ENCODE assay signal across 30 cellular contexts in genomic region chr7:157620616-157621015, GRCh38.
"Had no signal": no experiment of that assay in that cellular context is flagged by ENCODE, and none has a peak within 500 bp of the region (broad histone marks: within the 10 kb centered on the region; RNA-seq: fewer than 3 reads in every experiment).

No MANE protein-coding gene starts in this region.

- DNase-seq: cerebellar nuclear complex; cortex of kidney; effector memory CD8-positive, alpha-beta T cell; erythroblast; esophagus squamous epithelium; foreskin melanocyte; glutamatergic neuron; heart right ventricle; hippocampal formation; kidney glomerular epithelial cell; left ventricle myocardium superior; lower lobe of right lung; mucosa of descending colon; naive B cell; occipital lobe; right lobe of liver; stimulated activated CD4-positive, alpha-beta T cell treated with anti-CD3 and anti-CD28 coated beads, Interleukin-2, amount 100 ng/mL, for 24 hours; stimulated activated CD4-positive, alpha-beta T cell treated with anti-CD3 and anti-CD28 coated beads, Interleukin-4, amount 100 ng/mL, for 24 hours; transverse colon had no signal

- H3K27me3 Mint-ChIP-seq: stimulated activated naive CD8-positive, alpha-beta T cell treated with anti-CD3 and anti-CD28 coated beads, Interleukin-15, Interleukin-2, amounts not matched to agents 100 ng/mL and 50 ng/mL, for 24 hours had no signal

- H3K36me3 Mint-ChIP-seq: mesothelial cell of epicardium; naive B cell; natural killer cell treated with Interleukin-12 subunit alpha and Interleukin-12 subunit beta and Interleukin-15 and Interleukin-18, amount 100 ng/mL, for 72 hours; stimulated activated memory B cell treated with anti-CD40 and anti-IgM and Interleukin-4, amounts not matched to agents 10 μg/mL and 1 μg/mL and 100 μg/mL, for 72 hours had no signal

- H3K27me3 ChIP-seq: esophagus squamous epithelium, pancreas, right lobe of liver, transverse colon, upper lobe of right lung, vagina had no signal

- FAIRE-seq: endometrium, islet of Langerhans, pancreas had no signal

- H3K4me3 ChIP-seq: esophagus squamous epithelium, heart right ventricle, lower lobe of right lung, mucosa of descending colon, pancreas, right lobe of liver, suprapubic skin, transverse colon, upper lobe of right lung, vagina had no signal

- H3K27ac ChIP-seq: esophagus squamous epithelium, heart right ventricle, lower lobe of right lung, pancreas, right lobe of liver, suprapubic skin, transverse colon, upper lobe of right lung, vagina had no signal

- H3K27ac Mint-ChIP-seq: effector memory CD8-positive, alpha-beta T cell; mesothelial cell of epicardium; natural killer cell treated with Interleukin-12 subunit alpha and Interleukin-12 subunit beta and Interleukin-15 and Interleukin-18, amount 100 ng/mL, for 72 hours; progenitor cell of endocrine pancreas; stimulated activated memory B cell treated with anti-CD40 and anti-IgM and Interleukin-4, amounts not matched to agents 10 μg/mL and 1 μg/mL and 100 μg/mL, for 72 hours; stimulated activated naive CD8-positive, alpha-beta T cell treated with anti-CD3 and anti-CD28 coated beads, Interleukin-15, Interleukin-2, amounts not matched to agents 100 ng/mL and 50 ng/mL, for 24 hours had no signal

- H3K4me1 ChIP-seq: lower lobe of right lung, pancreas, right lobe of liver, suprapubic skin, transverse colon, upper lobe of right lung, vagina had no signal

- H3K9me3 Mint-ChIP-seq: effector memory CD8-positive, alpha-beta T cell; mesothelial cell of epicardium; natural killer cell treated with Interleukin-12 subunit alpha and Interleukin-12 subunit beta and Interleukin-15 and Interleukin-18, amount 100 ng/mL, for 72 hours; stimulated activated memory B cell treated with anti-CD40 and anti-IgM and Interleukin-4, amounts not matched to agents 10 μg/mL and 1 μg/mL and 100 μg/mL, for 72 hours; stimulated activated naive CD8-positive, alpha-beta T cell treated with anti-CD3 and anti-CD28 coated beads, Interleukin-15, Interleukin-2, amounts not matched to agents 100 ng/mL and 50 ng/mL, for 24 hours had no signal

- ATAC-seq: effector memory CD8-positive, alpha-beta T cell; heart right ventricle; left ventricle myocardium superior; mucosa of descending colon; natural killer cell treated with Interleukin-12 subunit alpha and Interleukin-12 subunit beta and Interleukin-15 and Interleukin-18, amount 100 ng/mL, for 72 hours; pancreas; stimulated activated memory B cell treated with anti-CD40 and anti-IgM and Interleukin-4, amounts not matched to agents 10 μg/mL and 1 μg/mL and 100 μg/mL, for 72 hours; upper lobe of right lung had no signal

- H3K4me3 Mint-ChIP-seq: effector memory CD8-positive, alpha-beta T cell; mesothelial cell of epicardium; naive B cell; natural killer cell treated with Interleukin-12 subunit alpha and Interleukin-12 subunit beta and Interleukin-15 and Interleukin-18, amount 100 ng/mL, for 72 hours; stimulated activated memory B cell treated with anti-CD40 and anti-IgM and Interleukin-4, amounts not matched to agents 10 μg/mL and 1 μg/mL and 100 μg/mL, for 72 hours; stimulated activated naive CD8-positive, alpha-beta T cell treated with anti-CD3 and anti-CD28 coated beads, Interleukin-15, Interleukin-2, amounts not matched to agents 100 ng/mL and 50 ng/mL, for 24 hours had no signal

- H3K36me3 ChIP-seq: esophagus squamous epithelium, heart right ventricle, lower lobe of right lung, pancreas, right lobe of liver, suprapubic skin, transverse colon, upper lobe of right lung, vagina had no signal

- H3K9me3 ChIP-seq: esophagus squamous epithelium, lower lobe of right lung, mucosa of descending colon, pancreas, right lobe of liver, suprapubic skin, transverse colon, upper lobe of right lung, vagina had no signal

- H3K4me1 Mint-ChIP-seq: mesothelial cell of epicardium; naive B cell; stimulated activated memory B cell treated with anti-CD40 and anti-IgM and Interleukin-4, amounts not matched to agents 10 μg/mL and 1 μg/mL and 100 μg/mL, for 72 hours had no signal
